Comparison of ENCODE assay signal across 8 cellular contexts in the genomic region with DNA sequence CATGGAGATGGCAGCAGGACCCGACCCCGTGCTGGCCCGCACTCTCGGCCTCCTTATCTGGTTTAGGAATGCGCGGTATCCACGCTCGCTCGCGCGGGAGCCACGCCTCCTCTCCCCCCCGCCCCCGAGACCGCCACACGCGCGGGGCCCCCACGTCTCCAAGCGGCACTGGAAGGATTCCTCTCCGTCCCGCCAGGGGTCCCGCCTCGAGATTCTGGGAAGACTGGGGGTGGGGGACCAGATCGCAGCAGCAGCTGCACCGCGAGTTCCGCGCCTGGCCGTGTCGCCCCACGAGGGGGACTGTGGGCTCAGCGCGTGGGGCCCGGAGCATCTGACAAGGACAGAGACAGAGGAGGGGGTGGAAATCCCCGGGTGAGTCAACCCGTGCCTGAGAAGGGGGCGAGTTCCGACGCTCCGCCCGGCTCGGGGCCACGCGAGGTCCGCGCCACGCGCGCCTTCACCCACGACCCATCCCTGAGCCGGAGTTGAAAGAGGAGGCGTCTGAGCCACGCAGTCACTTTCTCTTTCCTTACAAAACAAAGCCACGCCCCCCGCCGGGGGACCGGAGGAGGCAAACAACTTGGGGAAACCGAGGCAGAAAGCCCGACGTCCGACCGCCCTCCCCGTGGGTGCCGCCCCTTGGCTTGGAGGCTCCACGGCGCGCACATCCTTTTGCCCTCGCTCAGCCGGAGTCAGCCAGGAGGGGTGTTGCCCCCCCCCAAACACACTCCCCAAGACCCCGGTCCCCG. TPM values are rescaled to one million over a fixed set of nuclear protein-coding genes. Genes with fewer than 3 reads are reported as not detected.
A peak's percentile ranks its signal among the peaks of the same experiment; 100 is the strongest.
DNase-seq lines count a peak whose midpoint lies in the region; ATAC-seq lines count a peak whose summit lies in the region.

No MANE protein-coding gene starts in this region.

- peaks cover 5% of the 10 kb centered on the region for H3K4me1 ChIP-seq in right cardiac atrium (ENCODE audit: control insufficient read depth, insufficient read depth, low read length)

- no peaks in the 10 kb centered on the region for H3K27me3 ChIP-seq in right cardiac atrium (ENCODE audit: control insufficient read depth, insufficient read depth)

- under 1% methylated on average over 72 of the region's 72 CpGs for WGBS in right cardiac atrium

- no peaks in the 10 kb centered on the region for H3K9me3 Mint-ChIP-seq in activated naive CD4-positive, alpha-beta T cell treated with anti-CD3 and anti-CD28 coated beads, Interleukin-2, amount 50 U/mL, for 72 hours

- intact Hi-C loops in right cardiac atrium (cut with DNase I) = loop anchor here in 1 of 4 donors (10.0 kb wide), 1 partner anchor 126 kb away; a partner anchor contains a TSS

- H3K27ac ChIP-seq in right cardiac atrium (ENCODE audit: low read length) = peak overlapping the region; percentile 87

- peak overlapping the region; percentile 97 for H3K4me3 ChIP-seq in right cardiac atrium (ENCODE audit: low read length)
- peak overlapping the region; percentile 92 for H3K4me3 ChIP-seq in skeletal muscle cell (ENCODE audit: low read depth, low read length)

- peak; percentile 19 for ATAC-seq in GM21825 (IDR thresholded peaks at IDR 0.05; ENCODE audit: unreplicated experiment)
- ATAC-seq in activated naive CD4-positive, alpha-beta T cell treated with anti-CD3 and anti-CD28 coated beads, Interleukin-2, amount 50 U/mL, for 72 hours = peak; percentile 54 to 64
- ATAC-seq in right cardiac atrium = peak; percentile 13 to 32
- no peak for ATAC-seq in HG03378 (IDR thresholded peaks at IDR 0.05; ENCODE audit: unreplicated experiment)

- H3K36me3 Mint-ChIP-seq in activated naive CD4-positive, alpha-beta T cell treated with anti-CD3 and anti-CD28 coated beads, Interleukin-2, amount 50 U/mL, for 72 hours = no peaks in the 10 kb centered on the region

- peak overlapping the region in 1 of 2 donors; percentile 85 for H3K27ac Mint-ChIP-seq in activated naive CD4-positive, alpha-beta T cell treated with anti-CD3 and anti-CD28 coated beads, Interleukin-2, amount 50 U/mL, for 72 hours

- DNase-seq in RKO (ENCODE audit: low spot score) (peak; percentile 44), right cardiac atrium (peak; percentile 79 to 90 (median 89)), skeletal muscle cell (ENCODE audit: low read depth) (no peak), HPDE6-E6E7 (ENCODE audit: extremely low spot score) (no peak), T1000 (lab: John Stamatoyannopoulos, UW) (no peak)
- DNase-seq in activated naive CD4-positive, alpha-beta T cell treated with anti-CD3 and anti-CD28 coated beads, Interleukin-2, amount 50 U/mL, for 72 hours (ENCODE audit: low spot score in 2 of 2) = peak in 1 of 2 donors; percentile 33

- H3K9me3 ChIP-seq in right cardiac atrium (ENCODE audit: control insufficient read depth, low read length) = no peaks in the 10 kb centered on the region

RNA-seq across cellular contexts. Expression of a gene that starts 0.8 kb away (rescaled TPM):
- total RNA-seq in activated naive CD4-positive, alpha-beta T cell treated with anti-CD3 and anti-CD28 coated beads, Interleukin-2, amount 50 U/mL, for 72 hours = 1 to 10 TPM; 7.7 to 8.0 TPM
- 10 to 100 TPM in 2 of 4 donors, 1 to 10 TPM in 2; 4.7 to 18.8 (median 9.5) TPM for total RNA-seq in right cardiac atrium
- 3.5 TPM for polyA plus RNA-seq in right cardiac atrium

RNA-seq across cellular contexts. Expression of a gene that starts 21.7 kb away (rescaled TPM):
- total RNA-seq in activated naive CD4-positive, alpha-beta T cell treated with anti-CD3 and anti-CD28 coated beads, Interleukin-2, amount 50 U/mL, for 72 hours = 100 to 1,000 TPM in 1 of 2 donors, 10 to 100 TPM in 1; 79.0 to 121 TPM
- 10 to 100 TPM; 54.1 to 65.4 (median 60.5) TPM for total RNA-seq in right cardiac atrium
- polyA plus RNA-seq in right cardiac atrium = 66.6 TPM

RNA-seq across cellular contexts. Expression of a gene that starts 35.6 kb away (rescaled TPM):
- 100 to 1,000 TPM; 416 to 456 TPM for total RNA-seq in activated naive CD4-positive, alpha-beta T cell treated with anti-CD3 and anti-CD28 coated beads, Interleukin-2, amount 50 U/mL, for 72 hours
- 10 to 100 TPM; 21.0 to 37.2 (median 30.3) TPM for total RNA-seq in right cardiac atrium
- polyA plus RNA-seq in right cardiac atrium = 19.3 TPM

RNA-seq across cellular contexts. Expression of a gene that starts 40.6 kb away (rescaled TPM):
- total RNA-seq in activated naive CD4-positive, alpha-beta T cell treated with anti-CD3 and anti-CD28 coated beads, Interleukin-2, amount 50 U/mL, for 72 hours = 10 to 100 TPM; 15.7 to 33.1 TPM
- total RNA-seq in right cardiac atrium = 10 to 100 TPM in 2 of 4 donors, 1 to 10 TPM in 2; 8.4 to 14.5 (median 9.9) TPM
- polyA plus RNA-seq in right cardiac atrium = 9.8 TPM

RNA-seq across cellular contexts. Expression of a gene that starts 56.4 kb away (rescaled TPM):
- total RNA-seq in activated naive CD4-positive, alpha-beta T cell treated with anti-CD3 and anti-CD28 coated beads, Interleukin-2, amount 50 U/mL, for 72 hours = under 1 TPM; 0.43 to 0.66 TPM
- total RNA-seq in right cardiac atrium = under 1 TPM; 0.36 to 0.74 (median 0.52) TPM
- 0.84 TPM for polyA plus RNA-seq in right cardiac atrium

Comparison
In these comparisons a context has a peak if more than half of its experiments do, and no peak if none do; other contexts are left out.
1. DNase-seq: peak in RKO (single experiment) and right cardiac atrium (3 of 3); none in skeletal muscle cell (single experiment), HPDE6-E6E7 (single experiment) and T1000 (single experiment).
2. RNA of a gene that starts 35.6 kb away (total RNA-seq): 416 to 456 TPM in activated naive CD4-positive, alpha-beta T cell treated with anti-CD3 and anti-CD28 coated beads, Interleukin-2, amount 50 U/mL, for 72 hours; 21.0 to 37.2 TPM in right cardiac atrium; every median in the first group is over 10 times any median in the second.